Comparison of ENCODE assay signal across 1 cellular context in the genomic region with DNA sequence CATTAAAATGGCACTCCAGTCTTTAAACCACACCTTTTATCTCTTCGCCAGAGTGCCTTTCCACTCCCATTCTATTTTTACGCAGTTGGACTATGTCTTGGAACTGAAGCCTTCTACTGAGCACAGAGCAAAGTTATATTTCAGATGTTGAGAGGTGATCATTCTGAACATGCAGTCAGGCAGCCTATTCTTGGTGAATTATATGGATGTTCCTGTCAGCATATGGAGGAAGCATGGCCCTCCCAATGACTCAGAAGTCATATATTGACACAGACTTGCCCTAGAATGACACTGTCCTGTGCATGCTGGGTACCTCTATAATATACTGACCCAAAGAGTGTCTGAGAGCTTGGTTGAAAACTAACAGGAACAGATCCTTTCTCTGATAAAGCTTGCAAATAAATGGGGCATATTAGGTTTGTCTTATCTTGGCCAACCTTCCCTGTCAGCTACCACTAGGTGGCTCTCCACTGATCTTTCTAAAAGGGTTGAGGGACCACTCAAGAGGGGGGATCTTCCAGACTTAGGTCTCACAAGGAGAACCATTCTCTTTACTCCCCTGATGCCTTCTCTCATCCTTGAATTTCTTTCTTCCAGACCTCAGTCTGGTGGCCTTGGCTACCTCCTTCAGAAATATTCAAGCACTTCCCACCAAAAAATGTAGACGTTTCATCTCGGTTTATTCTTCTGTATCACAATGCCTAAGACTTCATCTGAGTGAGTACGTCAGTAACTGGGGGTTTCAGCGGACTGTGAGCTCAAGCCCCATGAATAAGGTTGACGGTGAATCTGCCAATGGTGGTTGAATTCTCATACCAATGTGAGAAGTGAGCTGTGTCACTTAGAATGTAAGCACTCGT.
A peak's percentile ranks its signal among the peaks of the same experiment; 100 is the strongest.
TF ChIP-seq lines count a peak whose summit lies in the region.

No MANE protein-coding gene starts in this region.

TF ChIP-seq in K562, 482 proteins besides CTCF, POLR2A, EP300 and RAD21 (continued from another document and continues in another):
- TF ChIP-seq, protein P1, sequence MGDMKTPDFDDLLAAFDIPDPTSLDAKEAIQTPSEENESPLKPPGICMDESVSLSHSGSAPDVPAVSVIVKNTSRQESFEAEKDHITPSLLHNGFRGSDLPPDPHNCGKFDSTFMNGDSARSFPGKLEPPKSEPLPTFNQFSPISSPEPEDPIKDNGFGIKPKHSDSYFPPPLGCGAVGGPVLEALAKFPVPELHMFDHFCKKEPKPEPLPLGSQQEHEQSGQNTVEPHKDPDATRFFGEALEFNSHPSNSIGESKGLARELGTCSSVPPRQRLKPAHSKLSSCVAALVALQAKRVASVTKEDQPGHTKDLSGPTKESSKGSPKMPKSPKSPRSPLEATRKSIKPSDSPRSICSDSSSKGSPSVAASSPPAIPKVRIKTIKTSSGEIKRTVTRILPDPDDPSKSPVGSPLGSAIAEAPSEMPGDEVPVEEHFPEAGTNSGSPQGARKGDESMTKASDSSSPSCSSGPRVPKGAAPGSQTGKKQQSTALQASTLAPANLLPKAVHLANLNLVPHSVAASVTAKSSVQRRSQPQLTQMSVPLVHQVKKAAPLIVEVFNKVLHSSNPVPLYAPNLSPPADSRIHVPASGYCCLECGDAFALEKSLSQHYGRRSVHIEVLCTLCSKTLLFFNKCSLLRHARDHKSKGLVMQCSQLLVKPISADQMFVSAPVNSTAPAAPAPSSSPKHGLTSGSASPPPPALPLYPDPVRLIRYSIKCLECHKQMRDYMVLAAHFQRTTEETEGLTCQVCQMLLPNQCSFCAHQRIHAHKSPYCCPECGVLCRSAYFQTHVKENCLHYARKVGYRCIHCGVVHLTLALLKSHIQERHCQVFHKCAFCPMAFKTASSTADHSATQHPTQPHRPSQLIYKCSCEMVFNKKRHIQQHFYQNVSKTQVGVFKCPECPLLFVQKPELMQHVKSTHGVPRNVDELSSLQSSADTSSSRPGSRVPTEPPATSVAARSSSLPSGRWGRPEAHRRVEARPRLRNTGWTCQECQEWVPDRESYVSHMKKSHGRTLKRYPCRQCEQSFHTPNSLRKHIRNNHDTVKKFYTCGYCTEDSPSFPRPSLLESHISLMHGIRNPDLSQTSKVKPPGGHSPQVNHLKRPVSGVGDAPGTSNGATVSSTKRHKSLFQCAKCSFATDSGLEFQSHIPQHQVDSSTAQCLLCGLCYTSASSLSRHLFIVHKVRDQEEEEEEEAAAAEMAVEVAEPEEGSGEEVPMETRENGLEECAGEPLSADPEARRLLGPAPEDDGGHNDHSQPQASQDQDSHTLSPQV (IDR thresholded peaks at IDR 0.05): peak; percentile 99
- TF ChIP-seq CXXC5 (CRISPR knock-in tag; IDR thresholded peaks at IDR 0.05) (peak; percentile 72), RBBP5 (IDR thresholded peaks at IDR 0.05; ENCODE audit: borderline replicate concordance, insufficient read depth, low read length, poor library complexity, severe bottlenecking) (peak; percentile 1), ARID1B (IDR thresholded peaks at IDR 0.05) (0 out of 2 replicates have a peak, but pooled peaks have one; percentile 35), SMARCA5 (IDR thresholded peaks at IDR 0.05) (peak; percentile 20), MAFK (IDR thresholded peaks at IDR 0.05; ENCODE audit: low read length) (0 out of 2 replicates have a peak, but pooled peaks have one; percentile 1), EHMT2 (IDR thresholded peaks at IDR 0.05) (peak; percentile 45; the same call in 1 of the 2 replicates), XRCC4 (IDR thresholded peaks at IDR 0.05; ENCODE audit: extremely low read depth, insufficient read depth, insufficient read length) (no peak), HMGN3 (IDR thresholded peaks at IDR 0.05; ENCODE audit: borderline replicate concordance, extremely low read depth, insufficient read length, low read depth, low read length) (no peak), ZNF12 (CRISPR knock-in tag; IDR thresholded peaks at IDR 0.05) (no peak), NCOA6 (IDR thresholded peaks at IDR 0.05) (no peak), GATAD2A (IDR thresholded peaks at IDR 0.05) (peak; percentile 33; the same call in 1 of the 2 replicates), ATF1 (CRISPR knock-in tag; IDR thresholded peaks at IDR 0.05) (no peak), ATF1 (tag; IDR thresholded peaks at IDR 0.05) (peak; percentile 54), MTA3 (IDR thresholded peaks at IDR 0.05; ENCODE audit: borderline replicate concordance) (peak; percentile 54; the same call in 1 of the 2 replicates), KHSRP (IDR thresholded peaks at IDR 0.05) (no peak), MEF2A (IDR thresholded peaks at IDR 0.05; ENCODE audit: control insufficient read depth, low read depth, low read length) (peak; percentile 37; the same call in 1 of the 2 replicates), RBM39 (optimal IDR thresholded peaks at IDR 0.05; ENCODE audit: low read depth, low read length) (no peak), PML (IDR thresholded peaks at IDR 0.05; ENCODE audit: low read length) (no peak), ETV6 (IDR thresholded peaks at IDR 0.05; ENCODE audit: borderline replicate concordance in 1 of 2, low read depth in 2 of 2, low read length in 1 of 2) (no peak), ETV6 (CRISPR knock-in tag; IDR thresholded peaks at IDR 0.05; ENCODE audit: borderline replicate concordance) (no peak), ZSCAN32 (CRISPR knock-in tag; IDR thresholded peaks at IDR 0.05) (no peak), NRF1 (conservative IDR thresholded peaks at IDR 0.05 in 1 of 2, IDR thresholded peaks at IDR 0.05 in 1 of 2) (peak; percentile 21 to 27; a peak in 1 of 4 replicates), RBFOX2 (IDR thresholded peaks at IDR 0.05; ENCODE audit: low read depth, low read length) (0 out of 2 replicates have a peak, but pooled peaks have one; percentile 9), L3MBTL2 (IDR thresholded peaks at IDR 0.05) (0 out of 2 replicates have a peak, but pooled peaks have one; percentile 29), ZNF311 (CRISPR knock-in tag; IDR thresholded peaks at IDR 0.05) (peak; percentile 73), GATAD2B (IDR thresholded peaks at IDR 0.05; ENCODE audit: borderline replicate concordance) (peak; percentile 56; the same call in 1 of the 2 replicates)
- TF ChIP-seq, protein P2, sequence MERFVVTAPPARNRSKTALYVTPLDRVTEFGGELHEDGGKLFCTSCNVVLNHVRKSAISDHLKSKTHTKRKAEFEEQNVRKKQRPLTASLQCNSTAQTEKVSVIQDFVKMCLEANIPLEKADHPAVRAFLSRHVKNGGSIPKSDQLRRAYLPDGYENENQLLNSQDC (CRISPR knock-in tag; IDR thresholded peaks at IDR 0.05): no peak
- TF ChIP-seq, protein P3, sequence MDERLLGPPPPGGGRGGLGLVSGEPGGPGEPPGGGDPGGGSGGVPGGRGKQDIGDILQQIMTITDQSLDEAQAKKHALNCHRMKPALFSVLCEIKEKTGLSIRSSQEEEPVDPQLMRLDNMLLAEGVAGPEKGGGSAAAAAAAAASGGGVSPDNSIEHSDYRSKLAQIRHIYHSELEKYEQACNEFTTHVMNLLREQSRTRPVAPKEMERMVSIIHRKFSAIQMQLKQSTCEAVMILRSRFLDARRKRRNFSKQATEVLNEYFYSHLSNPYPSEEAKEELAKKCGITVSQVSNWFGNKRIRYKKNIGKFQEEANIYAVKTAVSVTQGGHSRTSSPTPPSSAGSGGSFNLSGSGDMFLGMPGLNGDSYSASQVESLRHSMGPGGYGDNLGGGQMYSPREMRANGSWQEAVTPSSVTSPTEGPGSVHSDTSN (CRISPR knock-in tag; IDR thresholded peaks at IDR 0.05; ENCODE audit: low read depth): no peak
- TF ChIP-seq, protein P3 (tag; conservative IDR thresholded peaks at IDR 0.05; ENCODE audit: low read depth): peak; percentile 90
- TF ChIP-seq, protein P4, sequence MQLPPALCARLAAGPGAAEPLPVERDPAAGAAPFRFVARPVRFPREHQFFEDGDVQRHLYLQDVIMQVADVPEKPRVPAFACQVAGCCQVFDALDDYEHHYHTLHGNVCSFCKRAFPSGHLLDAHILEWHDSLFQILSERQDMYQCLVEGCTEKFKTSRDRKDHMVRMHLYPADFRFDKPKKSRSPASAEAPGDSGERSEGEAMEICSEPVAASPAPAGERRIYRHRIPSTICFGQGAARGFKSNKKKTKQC (CRISPR knock-in tag; IDR thresholded peaks at IDR 0.05): no peak
- TF ChIP-seq, protein P5, sequence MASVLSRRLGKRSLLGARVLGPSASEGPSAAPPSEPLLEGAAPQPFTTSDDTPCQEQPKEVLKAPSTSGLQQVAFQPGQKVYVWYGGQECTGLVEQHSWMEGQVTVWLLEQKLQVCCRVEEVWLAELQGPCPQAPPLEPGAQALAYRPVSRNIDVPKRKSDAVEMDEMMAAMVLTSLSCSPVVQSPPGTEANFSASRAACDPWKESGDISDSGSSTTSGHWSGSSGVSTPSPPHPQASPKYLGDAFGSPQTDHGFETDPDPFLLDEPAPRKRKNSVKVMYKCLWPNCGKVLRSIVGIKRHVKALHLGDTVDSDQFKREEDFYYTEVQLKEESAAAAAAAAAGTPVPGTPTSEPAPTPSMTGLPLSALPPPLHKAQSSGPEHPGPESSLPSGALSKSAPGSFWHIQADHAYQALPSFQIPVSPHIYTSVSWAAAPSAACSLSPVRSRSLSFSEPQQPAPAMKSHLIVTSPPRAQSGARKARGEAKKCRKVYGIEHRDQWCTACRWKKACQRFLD (CRISPR knock-in tag; IDR thresholded peaks at IDR 0.05): peak; percentile 79
- TF ChIP-seq, protein P6, sequence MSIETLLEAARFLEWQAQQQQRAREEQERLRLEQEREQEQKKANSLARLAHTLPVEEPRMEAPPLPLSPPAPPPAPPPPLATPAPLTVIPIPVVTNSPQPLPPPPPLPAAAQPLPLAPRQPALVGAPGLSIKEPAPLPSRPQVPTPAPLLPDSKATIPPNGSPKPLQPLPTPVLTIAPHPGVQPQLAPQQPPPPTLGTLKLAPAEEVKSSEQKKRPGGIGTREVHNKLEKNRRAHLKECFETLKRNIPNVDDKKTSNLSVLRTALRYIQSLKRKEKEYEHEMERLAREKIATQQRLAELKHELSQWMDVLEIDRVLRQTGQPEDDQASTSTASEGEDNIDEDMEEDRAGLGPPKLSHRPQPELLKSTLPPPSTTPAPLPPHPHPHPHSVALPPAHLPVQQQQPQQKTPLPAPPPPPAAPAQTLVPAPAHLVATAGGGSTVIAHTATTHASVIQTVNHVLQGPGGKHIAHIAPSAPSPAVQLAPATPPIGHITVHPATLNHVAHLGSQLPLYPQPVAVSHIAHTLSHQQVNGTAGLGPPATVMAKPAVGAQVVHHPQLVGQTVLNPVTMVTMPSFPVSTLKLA (conservative IDR thresholded peaks at IDR 0.05): peak in 1 of 2 experiments; percentile 17; a peak in 1 of 4 replicates
- TF ChIP-seq, protein P7, sequence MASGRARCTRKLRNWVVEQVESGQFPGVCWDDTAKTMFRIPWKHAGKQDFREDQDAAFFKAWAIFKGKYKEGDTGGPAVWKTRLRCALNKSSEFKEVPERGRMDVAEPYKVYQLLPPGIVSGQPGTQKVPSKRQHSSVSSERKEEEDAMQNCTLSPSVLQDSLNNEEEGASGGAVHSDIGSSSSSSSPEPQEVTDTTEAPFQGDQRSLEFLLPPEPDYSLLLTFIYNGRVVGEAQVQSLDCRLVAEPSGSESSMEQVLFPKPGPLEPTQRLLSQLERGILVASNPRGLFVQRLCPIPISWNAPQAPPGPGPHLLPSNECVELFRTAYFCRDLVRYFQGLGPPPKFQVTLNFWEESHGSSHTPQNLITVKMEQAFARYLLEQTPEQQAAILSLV (tag; IDR thresholded peaks at IDR 0.05): peak; percentile 80
- TF ChIP-seq, protein P8, sequence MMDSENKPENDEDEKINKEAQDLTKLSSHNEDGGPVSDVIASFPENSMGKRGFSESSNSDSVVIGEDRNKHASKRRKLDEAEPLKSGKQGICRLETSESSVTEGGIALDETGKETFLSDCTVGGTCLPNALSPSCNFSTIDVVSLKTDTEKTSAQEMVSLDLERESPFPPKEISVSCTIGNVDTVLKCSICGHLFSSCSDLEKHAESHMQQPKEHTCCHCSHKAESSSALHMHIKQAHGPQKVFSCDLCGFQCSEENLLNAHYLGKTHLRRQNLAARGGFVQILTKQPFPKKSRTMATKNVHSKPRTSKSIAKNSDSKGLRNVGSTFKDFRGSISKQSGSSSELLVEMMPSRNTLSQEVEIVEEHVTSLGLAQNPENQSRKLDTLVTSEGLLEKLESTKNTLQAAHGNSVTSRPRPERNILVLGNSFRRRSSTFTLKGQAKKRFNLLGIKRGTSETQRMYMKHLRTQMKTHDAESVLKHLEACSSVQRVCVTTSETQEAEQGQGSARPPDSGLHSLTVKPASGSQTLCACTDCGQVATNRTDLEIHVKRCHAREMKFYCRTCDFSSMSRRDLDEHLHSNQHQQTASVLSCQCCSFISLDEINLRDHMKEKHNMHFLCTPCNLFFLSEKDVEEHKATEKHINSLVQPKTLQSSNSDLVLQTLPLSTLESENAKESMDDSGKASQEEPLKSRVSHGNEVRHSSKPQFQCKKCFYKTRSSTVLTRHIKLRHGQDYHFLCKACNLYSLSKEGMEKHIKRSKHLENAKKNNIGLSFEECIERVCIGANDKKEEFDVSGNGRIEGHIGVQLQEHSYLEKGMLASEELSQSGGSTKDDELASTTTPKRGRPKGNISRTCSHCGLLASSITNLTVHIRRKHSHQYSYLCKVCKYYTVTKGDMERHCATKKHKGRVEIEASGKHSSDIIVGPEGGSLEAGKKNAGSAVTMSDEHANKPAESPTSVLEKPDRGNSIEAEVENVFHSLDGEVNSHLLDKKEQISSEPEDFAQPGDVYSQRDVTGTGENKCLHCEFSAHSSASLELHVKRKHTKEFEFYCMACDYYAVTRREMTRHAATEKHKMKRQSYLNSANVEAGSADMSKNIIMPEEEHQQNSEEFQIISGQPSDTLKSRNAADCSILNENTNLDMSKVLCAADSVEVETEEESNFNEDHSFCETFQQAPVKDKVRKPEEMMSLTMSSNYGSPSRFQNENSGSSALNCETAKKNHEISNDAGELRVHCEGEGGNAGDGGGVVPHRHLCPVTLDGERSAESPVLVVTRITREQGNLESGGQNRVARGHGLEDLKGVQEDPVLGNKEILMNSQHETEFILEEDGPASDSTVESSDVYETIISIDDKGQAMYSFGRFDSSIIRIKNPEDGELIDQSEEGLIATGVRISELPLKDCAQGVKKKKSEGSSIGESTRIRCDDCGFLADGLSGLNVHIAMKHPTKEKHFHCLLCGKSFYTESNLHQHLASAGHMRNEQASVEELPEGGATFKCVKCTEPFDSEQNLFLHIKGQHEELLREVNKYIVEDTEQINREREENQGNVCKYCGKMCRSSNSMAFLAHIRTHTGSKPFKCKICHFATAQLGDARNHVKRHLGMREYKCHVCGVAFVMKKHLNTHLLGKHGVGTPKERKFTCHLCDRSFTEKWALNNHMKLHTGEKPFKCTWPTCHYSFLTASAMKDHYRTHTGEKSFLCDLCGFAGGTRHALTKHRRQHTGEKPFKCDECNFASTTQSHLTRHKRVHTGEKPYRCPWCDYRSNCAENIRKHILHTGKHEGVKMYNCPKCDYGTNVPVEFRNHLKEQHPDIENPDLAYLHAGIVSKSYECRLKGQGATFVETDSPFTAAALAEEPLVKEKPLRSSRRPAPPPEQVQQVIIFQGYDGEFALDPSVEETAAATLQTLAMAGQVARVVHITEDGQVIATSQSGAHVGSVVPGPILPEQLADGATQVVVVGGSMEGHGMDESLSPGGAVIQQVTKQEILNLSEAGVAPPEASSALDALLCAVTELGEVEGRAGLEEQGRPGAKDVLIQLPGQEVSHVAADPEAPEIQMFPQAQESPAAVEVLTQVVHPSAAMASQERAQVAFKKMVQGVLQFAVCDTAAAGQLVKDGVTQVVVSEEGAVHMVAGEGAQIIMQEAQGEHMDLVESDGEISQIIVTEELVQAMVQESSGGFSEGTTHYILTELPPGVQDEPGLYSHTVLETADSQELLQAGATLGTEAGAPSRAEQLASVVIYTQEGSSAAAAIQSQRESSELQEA (IDR thresholded peaks at IDR 0.05; ENCODE audit: low read depth): no peak
